Comparison of ENCODE assay signal across 14 cellular contexts in the genomic region with DNA sequence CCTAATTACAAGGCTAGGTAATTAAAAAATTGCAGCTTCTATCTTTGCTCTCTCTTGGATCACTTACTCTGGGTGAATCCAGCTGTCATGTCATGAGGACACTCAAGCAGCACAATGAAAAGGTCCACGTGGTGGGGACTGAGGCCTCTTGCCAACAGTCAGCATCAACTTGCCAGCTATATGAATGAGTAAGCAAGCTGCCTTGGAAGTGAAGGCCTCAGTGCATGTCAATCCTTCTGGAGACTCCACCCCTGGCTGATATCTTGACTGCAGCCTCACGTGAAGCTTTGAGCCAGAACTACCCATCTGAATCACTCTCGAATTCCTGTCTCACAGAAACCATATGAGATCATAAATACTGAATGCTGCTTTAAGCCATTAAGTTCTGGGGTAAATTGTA.
DNase-seq lines count a peak whose midpoint lies in the region; ATAC-seq and TF ChIP-seq lines count a peak whose summit lies in the region.
"Had no signal": no experiment of that assay in that cellular context is flagged by ENCODE, and none has a peak within 500 bp of the region (broad histone marks: within the 10 kb centered on the region; RNA-seq: fewer than 3 reads in every experiment).

No MANE protein-coding gene starts in this region.

- TF ChIP-seq POLR2A in stomach (IDR thresholded peaks at IDR 0.05), result no peak

- no peak overlapping the region for H3K4me2 ChIP-seq in PC-3 (ENCODE audit: low read length)
- H3K4me2 ChIP-seq in osteoblast (ENCODE audit: insufficient read depth, low read length), result no peak overlapping the region

- H3K4me3 Mint-ChIP-seq in T-helper 2 cell treated with Interferon-gamma antibody and Interleukin-4, amounts not matched to agents 5 μg/mL and 100 μg/mL, for 36 hours, result no peak overlapping the region
- H3K4me3 Mint-ChIP-seq: activated CD8-positive, alpha-beta T cell treated with anti-CD3 and anti-CD28 coated beads, Interleukin-2, amount 10 ng/mL, durations not matched to agents 7 days and 5 days; activated naive CD4-positive, alpha-beta T cell treated with anti-CD3 and anti-CD28 coated beads, Interleukin-2, amount 10 ng/mL, durations not matched to agents 7 days and 5 days had no signal

- BruUV-seq in PC-3 (replicated peaks; lab: Mats Ljungman, UMichigan), result no TSS peak

- H3K27me3 ChIP-seq in PC-3 (ENCODE audit: low read length) (no peaks in the 10 kb centered on the region), osteoblast (ENCODE audit: insufficient read depth, low read length) (no peaks in the 10 kb centered on the region), stomach (no peaks in the 10 kb centered on the region)

- intact Hi-C loops in PC-3 (cut with micrococcal nuclease) (no loop called here), stomach (cut with DNase I; ENCODE audit: low total_unique reads) (no loop called here)

- H3K9me3 ChIP-seq in PC-3 (ENCODE audit: low read length) (no peaks in the 10 kb centered on the region), osteoblast (ENCODE audit: low read depth, low read length) (no peaks in the 10 kb centered on the region), stomach (no peaks in the 10 kb centered on the region)

- H3K36me3 ChIP-seq in PC-3 (ENCODE audit: low read depth, low read length) (no peaks in the 10 kb centered on the region), osteoblast (ENCODE audit: insufficient read depth, low read length) (no peaks in the 10 kb centered on the region), stomach (no peaks in the 10 kb centered on the region)

- no peak overlapping the region for H3K4me3 ChIP-seq in PC-3 (ENCODE audit: low read length)
- no peak overlapping the region for H3K4me3 ChIP-seq in osteoblast (ENCODE audit: insufficient read depth, low read length)
- no peak overlapping the region for H3K4me3 ChIP-seq in stomach

- H3K27ac Mint-ChIP-seq in T-helper 2 cell treated with Interferon-gamma antibody and Interleukin-4, amounts not matched to agents 5 μg/mL and 100 μg/mL, for 36 hours, result no peak overlapping the region
- H3K27ac Mint-ChIP-seq: activated CD8-positive, alpha-beta T cell treated with anti-CD3 and anti-CD28 coated beads, Interleukin-2, amount 10 ng/mL, durations not matched to agents 7 days and 5 days; activated naive CD4-positive, alpha-beta T cell treated with anti-CD3 and anti-CD28 coated beads, Interleukin-2, amount 10 ng/mL, durations not matched to agents 7 days and 5 days; naive B cell had no signal

- H3K9ac ChIP-seq in PC-3 (ENCODE audit: low read length), result no peak overlapping the region

- no peaks in the 10 kb centered on the region for H3K36me3 Mint-ChIP-seq in T-helper 2 cell treated with Interferon-gamma antibody and Interleukin-4, amounts not matched to agents 5 μg/mL and 100 μg/mL, for 36 hours (ENCODE audit: low read depth)
- H3K36me3 Mint-ChIP-seq: naive B cell had no signal

- 54 to 68% (median 62%) methylated on average over 3 of the region's 3 CpGs for WGBS in stomach, 5 donors

- no peak for TF ChIP-seq CTCF in PC-3 (conservative IDR thresholded peaks at IDR 0.05; ENCODE audit: low read depth, low read length)
- no peak for TF ChIP-seq CTCF in osteoblast (IDR thresholded peaks at IDR 0.05; ENCODE audit: extremely low read depth, low read depth, low read length)
- no peak for TF ChIP-seq CTCF in stomach (IDR thresholded peaks at IDR 0.05)

- H4K20me1 ChIP-seq in PC-3 (ENCODE audit: low read length) (no peaks in the 10 kb centered on the region), osteoblast (ENCODE audit: insufficient read depth, low read length) (no peaks in the 10 kb centered on the region)

- CTCF ChIA-PET in PC-3 (lab: Charles Lee), result no interaction called here

- TF ChIP-seq EP300 in stomach (IDR thresholded peaks at IDR 0.05), result no peak

- DNase-seq in H4 (ENCODE audit: low spot score) (peak; percentile 64), PC-3 (peak; percentile 27), epithelial cell of prostate (ENCODE audit: low read depth, low spot score) (peak; percentile 74), osteoblast (ENCODE audit: insufficient read length, low spot score, missing footprints) (peak; percentile 73), stomach (no peak), GDM1 (lab: John Stamatoyannopoulos, UW) (no peak)
- no peak for DNase-seq in T-helper 2 cell treated with Interferon-gamma antibody and Interleukin-4, amounts not matched to agents 5 μg/mL and 100 μg/mL, for 36 hours (ENCODE audit: low spot score)
- DNase-seq: activated CD8-positive, alpha-beta T cell treated with anti-CD3 and anti-CD28 coated beads, Interleukin-2, amount 10 ng/mL, durations not matched to agents 7 days and 5 days; activated naive CD4-positive, alpha-beta T cell treated with anti-CD3 and anti-CD28 coated beads, Interleukin-2, amount 10 ng/mL, durations not matched to agents 7 days and 5 days; Calu3; MV-4-11; naive B cell; NCI-H748 treated with DMSO at 0.1 percent for 48 hours; stimulated activated CD4-positive, alpha-beta T cell treated with anti-CD3 and anti-CD28 coated beads, Interleukin-12 subunit alpha, Interleukin-12 subunit beta, amount 100 ng/mL, for 4 hours had no signal

- H3K79me2 ChIP-seq in PC-3 (ENCODE audit: low read length) (no peaks in the 10 kb centered on the region), osteoblast (ENCODE audit: insufficient read depth, low read length) (no peaks in the 10 kb centered on the region)

- POLR2A ChIA-PET in PC-3 (lab: Charles Lee; ENCODE audit: unreplicated experiment), result no interaction called here

- H3F3A ChIP-seq in PC-3 (ENCODE audit: low read length, unreplicated experiment), result no peaks in the 10 kb centered on the region

- H3K4me1 ChIP-seq in PC-3 (ENCODE audit: insufficient read depth, low read length) (no peaks in the 10 kb centered on the region), osteoblast (ENCODE audit: insufficient read depth, low read length) (peaks cover 17% of the 10 kb centered on the region), stomach (peaks cover 0 to 35% (median 19%) of the 10 kb centered on the region in 4 donors)

- peak; percentile 18; the same call in 1 of the 2 replicates for ATAC-seq in PC-3
- ATAC-seq: activated CD8-positive, alpha-beta T cell treated with anti-CD3 and anti-CD28 coated beads, Interleukin-2, amount 10 ng/mL, durations not matched to agents 7 days and 5 days had no signal

- H3K9me2 ChIP-seq in PC-3 (replicated peaks; ENCODE audit: low read length), result no peaks in the 10 kb centered on the region

- H3K27me3 Mint-ChIP-seq in T-helper 2 cell treated with Interferon-gamma antibody and Interleukin-4, amounts not matched to agents 5 μg/mL and 100 μg/mL, for 36 hours (ENCODE audit: low read depth), result no peaks in the 10 kb centered on the region
- H3K27me3 Mint-ChIP-seq: activated naive CD4-positive, alpha-beta T cell treated with anti-CD3 and anti-CD28 coated beads, Interleukin-2, amount 10 ng/mL, durations not matched to agents 7 days and 5 days; naive B cell had no signal

- no peaks in the 10 kb centered on the region for H3K9me3 Mint-ChIP-seq in T-helper 2 cell treated with Interferon-gamma antibody and Interleukin-4, amounts not matched to agents 5 μg/mL and 100 μg/mL, for 36 hours
- H3K9me3 Mint-ChIP-seq: naive B cell had no signal

- H3K27ac ChIP-seq in PC-3 (ENCODE audit: low read length) (no peak overlapping the region), epithelial cell of prostate (no peak overlapping the region), osteoblast (ENCODE audit: low read depth, low read length) (no peak overlapping the region), stomach (no peak overlapping the region)

- peaks cover 25% of the 10 kb centered on the region for H3K4me1 Mint-ChIP-seq in T-helper 2 cell treated with Interferon-gamma antibody and Interleukin-4, amounts not matched to agents 5 μg/mL and 100 μg/mL, for 36 hours (ENCODE audit: low read depth)

- H2AFZ ChIP-seq in PC-3 (ENCODE audit: low read length), result no peak overlapping the region
- H2AFZ ChIP-seq in osteoblast (ENCODE audit: low read length), result peak overlapping the region; percentile 28

Comparison
In these comparisons a context has a peak if more than half of its experiments do, and no peak if none do; other contexts are left out.
1. DNase-seq: peak in H4 (single experiment), PC-3 (single experiment), epithelial cell of prostate (single experiment) and osteoblast (single experiment); none in stomach (single experiment), GDM1 (single experiment) and T-helper 2 cell treated with Interferon-gamma antibody and Interleukin-4, amounts not matched to agents 5 μg/mL and 100 μg/mL, for 36 hours (single experiment).